26 cellular contexts compared by ENCODE assay signal in genomic region chr16:81912395-81912794, GRCh38.
"Had no signal": no experiment of that assay in that cellular context is flagged by ENCODE, and none has a peak within 500 bp of the region (broad histone marks: within the 10 kb centered on the region; RNA-seq: fewer than 3 reads in every experiment).

No MANE protein-coding gene starts in this region.

- DNase-seq: dorsolateral prefrontal cortex; effector CD4-positive, alpha-beta T cell; foreskin keratinocyte; heart left ventricle; kidney; natural killer cell; pancreas; stimulated activated CD4-positive, alpha-beta T cell treated with anti-CD3 and anti-CD28 coated beads, Interleukin-12 subunit alpha, Interleukin-12 subunit beta, amount 100 ng/mL, for 4 hours; stimulated activated CD4-positive, alpha-beta T cell treated with anti-CD3 and anti-CD28 coated beads, Interleukin-1b, Interleukin-23, amount 100 ng/mL, for 48 hours; stimulated activated CD4-positive, alpha-beta T cell treated with anti-CD3 and anti-CD28 coated beads, Interleukin-4, amount 100 ng/mL, for 1 hour; stimulated activated CD8-positive, alpha-beta memory T cell treated with anti-CD3 and anti-CD28 coated beads, Interleukin-4, amount 100 ng/mL, for 48 hours; stimulated activated naive CD4-positive, alpha-beta T cell treated with Interleukin-2 at 50 U/mL for 16 hours; stomach; thyroid gland; trophoblast cell had no signal

- H3K36me3 ChIP-seq: pancreas, thyroid gland, vagina had no signal

- H3K4me3 Mint-ChIP-seq: memory B cell, natural killer cell had no signal

- H3K9me3 ChIP-seq: esophagus muscularis mucosa, gastroesophageal sphincter, heart left ventricle, neutrophil, pancreas, right atrium auricular region, stomach, thyroid gland, vagina had no signal

- ATAC-seq: foreskin keratinocyte, gastroesophageal sphincter, heart left ventricle, left lobe of liver, natural killer cell, pancreas, sciatic nerve had no signal

- H3K4me3 ChIP-seq: dorsolateral prefrontal cortex, esophagus muscularis mucosa, gastroesophageal sphincter, heart left ventricle, hepatocyte, lung, pancreas, right atrium auricular region, smooth muscle cell, stomach, thyroid gland, vagina had no signal

- H3K4me1 ChIP-seq: esophagus muscularis mucosa, gastroesophageal sphincter, heart left ventricle, pancreas, right atrium auricular region, stomach, thyroid gland, vagina had no signal

- H3K4me1 Mint-ChIP-seq: natural killer cell had no signal

- H3K27ac Mint-ChIP-seq: memory B cell had no signal

- H3K27me3 ChIP-seq: dorsolateral prefrontal cortex, esophagus muscularis mucosa, foreskin keratinocyte, gastroesophageal sphincter, heart left ventricle, hepatocyte, neutrophil, pancreas, right atrium auricular region, stomach, thyroid gland, vagina had no signal

- H3K9me3 Mint-ChIP-seq: memory B cell, natural killer cell had no signal

- H2AFZ ChIP-seq: hepatocyte had no signal

- H3K4me2 ChIP-seq: hepatocyte, smooth muscle cell had no signal

- H3K27me3 Mint-ChIP-seq: memory B cell had no signal

- H3K27ac ChIP-seq: dorsolateral prefrontal cortex, esophagus muscularis mucosa, foreskin keratinocyte, gastroesophageal sphincter, heart left ventricle, hepatocyte, neutrophil, pancreas, right atrium auricular region, stomach, thyroid gland, vagina had no signal

- H3K79me2 ChIP-seq: hepatocyte had no signal
